Comparison of ENCODE assay signal across 19 cellular contexts in genomic region chr21:46581780-46582307, GRCh38. TPM values are rescaled to one million over a fixed set of nuclear protein-coding genes. Genes with fewer than 3 reads are reported as not detected.
DNase-seq lines count a peak whose midpoint lies in the region; ATAC-seq and TF ChIP-seq lines count a peak whose summit lies in the region.
"Had no signal": no experiment of that assay in that cellular context is flagged by ENCODE, and none has a peak within 500 bp of the region (broad histone marks: within the 10 kb centered on the region; RNA-seq: fewer than 3 reads in every experiment).

No MANE protein-coding gene starts in this region.

- CTCF ChIA-PET in activated CD8-positive, alpha-beta T cell treated with anti-CD3 and anti-CD28 coated beads, Interleukin-2, amount 10 ng/mL, durations not matched to agents 7 days and 5 days (lab: Charles Lee): interaction anchor here (0.9 kb wide), 1 partner anchor 30 kb away, joined by 3 read pairs; no protein-coding TSS in a partner anchor
- CTCF ChIA-PET in activated CD8-positive, alpha-beta T cell treated with anti-CD3 and anti-CD28 coated beads for 36 hours (lab: Charles Lee): no interaction called here

- H3K4me1 Mint-ChIP-seq in activated CD8-positive, alpha-beta T cell treated with anti-CD3 and anti-CD28 coated beads, Interleukin-2, amount 10 ng/mL, durations not matched to agents 7 days and 5 days (ENCODE audit: low read depth): no peaks in the 10 kb centered on the region
- peaks cover 2% of the 10 kb centered on the region for H3K4me1 Mint-ChIP-seq in activated CD8-positive, alpha-beta T cell treated with anti-CD3 and anti-CD28 coated beads for 36 hours (ENCODE audit: low read depth)
- H3K4me1 Mint-ChIP-seq in endothelial cell (ENCODE audit: unreplicated experiment): no peaks in the 10 kb centered on the region
- H3K4me1 Mint-ChIP-seq in T-helper 2 cell treated with Interferon-gamma antibody and Interleukin-4, amounts not matched to agents 5 μg/mL and 100 μg/mL, for 36 hours (ENCODE audit: low read depth): no peaks in the 10 kb centered on the region

- peaks cover 58% of the 10 kb centered on the region for H3K9me3 Mint-ChIP-seq in activated CD8-positive, alpha-beta T cell treated with anti-CD3 and anti-CD28 coated beads, Interleukin-2, amount 10 ng/mL, durations not matched to agents 7 days and 5 days (ENCODE audit: insufficient read depth)
- H3K9me3 Mint-ChIP-seq in activated CD8-positive, alpha-beta T cell treated with anti-CD3 and anti-CD28 coated beads for 36 hours: peaks cover 44% of the 10 kb centered on the region
- peaks cover 26% of the 10 kb centered on the region for H3K9me3 Mint-ChIP-seq in endothelial cell (ENCODE audit: unreplicated experiment)
- H3K9me3 Mint-ChIP-seq in T-helper 2 cell treated with Interferon-gamma antibody and Interleukin-4, amounts not matched to agents 5 μg/mL and 100 μg/mL, for 36 hours: peaks cover 60% of the 10 kb centered on the region

- DNase-seq in activated CD8-positive, alpha-beta T cell treated with anti-CD3 and anti-CD28 coated beads, Interleukin-2, amount 10 ng/mL, durations not matched to agents 7 days and 5 days: peak; percentile 15
- no peak for DNase-seq in activated CD8-positive, alpha-beta T cell treated with anti-CD3 and anti-CD28 coated beads for 36 hours
- DNase-seq in AG20443 (ENCODE audit: low spot score) (peak; percentile 1), endothelial cell (ENCODE audit: low spot score) (no peak), NCI-H226 (no peak)
- no peak for DNase-seq in T-helper 2 cell treated with Interferon-gamma antibody and Interleukin-4, amounts not matched to agents 5 μg/mL and 100 μg/mL, for 36 hours (ENCODE audit: low spot score)
- DNase-seq: 8988T; ACHN; C1 segment of cervical spinal cord; Calu3; CD4-positive, alpha-beta memory T cell; COR-L47; DMS53; DMS79 treated with DMSO at 0.1 percent for 48 hours; GF-D8; GOT3; HCEC 1CT had no signal

- peaks cover 65% of the 10 kb centered on the region for H3K36me3 Mint-ChIP-seq in activated CD8-positive, alpha-beta T cell treated with anti-CD3 and anti-CD28 coated beads, Interleukin-2, amount 10 ng/mL, durations not matched to agents 7 days and 5 days (ENCODE audit: low read depth)
- peaks cover 51% of the 10 kb centered on the region for H3K36me3 Mint-ChIP-seq in activated CD8-positive, alpha-beta T cell treated with anti-CD3 and anti-CD28 coated beads for 36 hours (ENCODE audit: low read depth)
- H3K36me3 Mint-ChIP-seq in endothelial cell (ENCODE audit: low read depth, unreplicated experiment): peaks cover 78% of the 10 kb centered on the region
- H3K36me3 Mint-ChIP-seq in T-helper 2 cell treated with Interferon-gamma antibody and Interleukin-4, amounts not matched to agents 5 μg/mL and 100 μg/mL, for 36 hours (ENCODE audit: low read depth): peaks cover 36% of the 10 kb centered on the region

- no peaks in the 10 kb centered on the region for H3K27me3 Mint-ChIP-seq in activated CD8-positive, alpha-beta T cell treated with anti-CD3 and anti-CD28 coated beads, Interleukin-2, amount 10 ng/mL, durations not matched to agents 7 days and 5 days (ENCODE audit: low read depth)
- no peaks in the 10 kb centered on the region for H3K27me3 Mint-ChIP-seq in activated CD8-positive, alpha-beta T cell treated with anti-CD3 and anti-CD28 coated beads for 36 hours
- peaks cover 6% of the 10 kb centered on the region for H3K27me3 Mint-ChIP-seq in endothelial cell (ENCODE audit: unreplicated experiment)
- H3K27me3 Mint-ChIP-seq in T-helper 2 cell treated with Interferon-gamma antibody and Interleukin-4, amounts not matched to agents 5 μg/mL and 100 μg/mL, for 36 hours (ENCODE audit: low read depth): peaks cover 6% of the 10 kb centered on the region
- H3K27me3 Mint-ChIP-seq: CD4-positive, alpha-beta memory T cell had no signal

- no peak for ATAC-seq in activated CD8-positive, alpha-beta T cell treated with anti-CD3 and anti-CD28 coated beads, Interleukin-2, amount 10 ng/mL, durations not matched to agents 7 days and 5 days
- ATAC-seq in activated CD8-positive, alpha-beta T cell treated with anti-CD3 and anti-CD28 coated beads for 36 hours: no peak
- ATAC-seq: A549 had no signal

- no peak overlapping the region for H3K4me3 Mint-ChIP-seq in activated CD8-positive, alpha-beta T cell treated with anti-CD3 and anti-CD28 coated beads, Interleukin-2, amount 10 ng/mL, durations not matched to agents 7 days and 5 days
- no peak overlapping the region for H3K4me3 Mint-ChIP-seq in activated CD8-positive, alpha-beta T cell treated with anti-CD3 and anti-CD28 coated beads for 36 hours
- H3K4me3 Mint-ChIP-seq in endothelial cell (ENCODE audit: unreplicated experiment): peak overlapping the region; percentile 35
- no peak overlapping the region for H3K4me3 Mint-ChIP-seq in T-helper 2 cell treated with Interferon-gamma antibody and Interleukin-4, amounts not matched to agents 5 μg/mL and 100 μg/mL, for 36 hours
- H3K4me3 Mint-ChIP-seq: CD4-positive, alpha-beta memory T cell had no signal

- intact Hi-C loops in activated CD8-positive, alpha-beta T cell treated with anti-CD3 and anti-CD28 coated beads for 36 hours (cut with micrococcal nuclease): no loop called here

- POLR2A ChIA-PET in activated CD8-positive, alpha-beta T cell treated with anti-CD3 and anti-CD28 coated beads, Interleukin-2, amount 10 ng/mL, durations not matched to agents 7 days and 5 days (lab: Charles Lee): no interaction called here
- POLR2A ChIA-PET in activated CD8-positive, alpha-beta T cell treated with anti-CD3 and anti-CD28 coated beads for 36 hours (lab: Charles Lee): interaction anchor here (0.5 kb wide), 1 partner anchor 33 kb away, joined by 3 read pairs; no protein-coding TSS in a partner anchor

- no peak overlapping the region for H3K27ac Mint-ChIP-seq in activated CD8-positive, alpha-beta T cell treated with anti-CD3 and anti-CD28 coated beads, Interleukin-2, amount 10 ng/mL, durations not matched to agents 7 days and 5 days
- H3K27ac Mint-ChIP-seq in activated CD8-positive, alpha-beta T cell treated with anti-CD3 and anti-CD28 coated beads for 36 hours: no peak overlapping the region
- no peak overlapping the region for H3K27ac Mint-ChIP-seq in endothelial cell (ENCODE audit: unreplicated experiment)
- no peak overlapping the region for H3K27ac Mint-ChIP-seq in T-helper 2 cell treated with Interferon-gamma antibody and Interleukin-4, amounts not matched to agents 5 μg/mL and 100 μg/mL, for 36 hours
- H3K27ac Mint-ChIP-seq: CD4-positive, alpha-beta memory T cell had no signal

- TF ChIP-seq CTCF in activated CD8-positive, alpha-beta T cell treated with anti-CD3 and anti-CD28 coated beads for 36 hours (IDR thresholded peaks at IDR 0.05): no peak
- no peak for TF ChIP-seq CTCF in endothelial cell (IDR thresholded peaks at IDR 0.05; ENCODE audit: unreplicated experiment)

RNA-seq across cellular contexts. Expression of gene S100B, which starts 23.0 kb away (rescaled TPM):
- 1 to 10 TPM; 8.5 to 9.5 TPM for total RNA-seq in activated CD8-positive, alpha-beta T cell treated with anti-CD3 and anti-CD28 coated beads, Interleukin-2, amount 10 ng/mL, durations not matched to agents 7 days and 5 days
- total RNA-seq in activated CD8-positive, alpha-beta T cell treated with anti-CD3 and anti-CD28 coated beads for 36 hours: 1 to 10 TPM; 2.7 to 3.0 TPM
- 0.54 TPM for total RNA-seq in endothelial cell (ENCODE audit: unreplicated experiment)
- total RNA-seq: Calu3; CD4-positive, alpha-beta memory T cell; G401 had no signal

RNA-seq across cellular contexts. Expression of gene PRMT2, which starts 53.6 kb away (rescaled TPM):
- total RNA-seq in activated CD8-positive, alpha-beta T cell treated with anti-CD3 and anti-CD28 coated beads, Interleukin-2, amount 10 ng/mL, durations not matched to agents 7 days and 5 days: 100 to 1,000 TPM; 110 to 117 TPM
- total RNA-seq in activated CD8-positive, alpha-beta T cell treated with anti-CD3 and anti-CD28 coated beads for 36 hours: 10 to 100 TPM; 54.4 to 58.2 TPM
- 151 TPM for total RNA-seq in endothelial cell (ENCODE audit: unreplicated experiment)

Comparison
In these comparisons a context has a peak if more than half of its experiments do, and no peak if none do; other contexts are left out.
1. DNase-seq: peak in activated CD8-positive, alpha-beta T cell treated with anti-CD3 and anti-CD28 coated beads, Interleukin-2, amount 10 ng/mL, durations not matched to agents 7 days and 5 days (single experiment) and AG20443 (single experiment); none in activated CD8-positive, alpha-beta T cell treated with anti-CD3 and anti-CD28 coated beads for 36 hours (single experiment), endothelial cell (single experiment), T-helper 2 cell treated with Interferon-gamma antibody and Interleukin-4, amounts not matched to agents 5 μg/mL and 100 μg/mL, for 36 hours (single experiment) and NCI-H226 (single experiment).